In genomic region chr15:38941399-38941953, GRCh38 we compare ENCODE assay signal across 16 cellular contexts.
A peak's percentile ranks its signal among the peaks of the same experiment; 100 is the strongest.
DNase-seq lines count a peak whose midpoint lies in the region; ATAC-seq, FAIRE-seq and TF ChIP-seq lines count a peak whose summit lies in the region.
"Had no signal": no experiment of that assay in that cellular context is flagged by ENCODE, and none has a peak within 500 bp of the region (broad histone marks: within the 10 kb centered on the region; RNA-seq: fewer than 3 reads in every experiment).

No MANE protein-coding gene starts in this region.

- peaks cover 13% of the 10 kb centered on the region for H3K4me1 ChIP-seq in Loucy (ENCODE audit: insufficient read depth, low read length, poor library complexity, severe bottlenecking)
- peaks cover 5% of the 10 kb centered on the region for H3K4me1 ChIP-seq in astrocyte (ENCODE audit: insufficient read depth, low read length)

- H3K9ac ChIP-seq in Loucy (ENCODE audit: low read depth, low read length, poor library complexity, severe bottlenecking) (no peak overlapping the region), astrocyte (ENCODE audit: low read length) (no peak overlapping the region)

- no peak for ATAC-seq in GM21381 (IDR thresholded peaks at IDR 0.05; ENCODE audit: unreplicated experiment)
- no peak for ATAC-seq in HG03354 (IDR thresholded peaks at IDR 0.05; ENCODE audit: poor library complexity, severe bottlenecking, unreplicated experiment)
- ATAC-seq: left lobe of liver had no signal

- H3K79me2 ChIP-seq in Loucy (ENCODE audit: insufficient read depth, low read length): no peaks in the 10 kb centered on the region
- no peaks in the 10 kb centered on the region for H3K79me2 ChIP-seq in astrocyte (ENCODE audit: insufficient read depth, low read length)

- H3K27me3 ChIP-seq in Loucy (ENCODE audit: insufficient read depth, low read length, poor library complexity, severe bottlenecking) (no peaks in the 10 kb centered on the region), astrocyte (ENCODE audit: insufficient read depth, low read length) (no peaks in the 10 kb centered on the region)
- H3K27me3 ChIP-seq: neutrophil had no signal

- no peak overlapping the region for H3K27ac Mint-ChIP-seq in astrocyte (ENCODE audit: unreplicated experiment)
- H3K27ac Mint-ChIP-seq: activated naive CD4-positive, alpha-beta T cell treated with anti-CD3 and anti-CD28 coated beads, Interleukin-2, amount 10 ng/mL, durations not matched to agents 7 days and 5 days; stimulated activated naive CD8-positive, alpha-beta T cell treated with anti-CD3 and anti-CD28 coated beads, Interleukin-15, Interleukin-2, amounts not matched to agents 100 ng/mL and 50 ng/mL, for 24 hours had no signal

- no peaks in the 10 kb centered on the region for H3F3A ChIP-seq in Loucy (ENCODE audit: low read depth)

- no peaks in the 10 kb centered on the region for H3K9me3 ChIP-seq in Loucy (ENCODE audit: insufficient read depth, low read depth, low read length)
- H3K9me3 ChIP-seq in astrocyte (ENCODE audit: insufficient read depth, low read depth, low read length): no peaks in the 10 kb centered on the region
- H3K9me3 ChIP-seq: neutrophil had no signal

- H4K20me1 ChIP-seq in Loucy (ENCODE audit: insufficient read depth, low read length, poor library complexity, severe bottlenecking): no peaks in the 10 kb centered on the region
- no peaks in the 10 kb centered on the region for H4K20me1 ChIP-seq in astrocyte (ENCODE audit: insufficient read depth, low read length)

- peak; percentile 65 for DNase-seq in Daoy (ENCODE audit: low read depth)
- peak; percentile 40 for DNase-seq in astrocyte (ENCODE audit: low read depth)
- DNase-seq in left kidney (ENCODE audit: low read depth, low spot score): peak; percentile 95
- no peak for DNase-seq in activated CD4-positive, alpha-beta T cell treated with anti-CD3 and anti-CD28 coated beads for 4 hours
- DNase-seq in RPMI8226: no peak
- DNase-seq: activated CD8-positive, alpha-beta memory T cell treated with anti-CD3 and anti-CD28 coated beads for 24 hours; activated naive CD4-positive, alpha-beta T cell treated with anti-CD3 and anti-CD28 coated beads, Interleukin-2, amount 10 ng/mL, durations not matched to agents 7 days and 5 days; NCI-H1930; stimulated activated CD4-positive, alpha-beta T cell treated with anti-CD3 and anti-CD28 coated beads, Interleukin-2, amount 100 ng/mL, for 48 hours had no signal

- H3K27me3 Mint-ChIP-seq in astrocyte (ENCODE audit: low read depth, unreplicated experiment): no peaks in the 10 kb centered on the region

- peaks cover 2% of the 10 kb centered on the region for H3K9me3 Mint-ChIP-seq in astrocyte (ENCODE audit: unreplicated experiment)
- H3K9me3 Mint-ChIP-seq: activated naive CD4-positive, alpha-beta T cell treated with anti-CD3 and anti-CD28 coated beads, Interleukin-2, amount 10 ng/mL, durations not matched to agents 7 days and 5 days; stimulated activated naive CD8-positive, alpha-beta T cell treated with anti-CD3 and anti-CD28 coated beads, Interleukin-15, Interleukin-2, amounts not matched to agents 100 ng/mL and 50 ng/mL, for 24 hours had no signal

- H3K9me2 ChIP-seq in Loucy (replicated peaks; ENCODE audit: low read depth, low read length): no peaks in the 10 kb centered on the region

- no peaks in the 10 kb centered on the region for H3K36me3 Mint-ChIP-seq in astrocyte (ENCODE audit: low read depth, unreplicated experiment)
- H3K36me3 Mint-ChIP-seq: activated naive CD4-positive, alpha-beta T cell treated with anti-CD3 and anti-CD28 coated beads, Interleukin-2, amount 10 ng/mL, durations not matched to agents 7 days and 5 days had no signal

- peak; percentile 74 for FAIRE-seq in astrocyte (lab: Jason Lieb, UNC)
- FAIRE-seq: colon had no signal

- peak overlapping the region; percentile 40 for H3K4me2 ChIP-seq in Loucy (ENCODE audit: low read depth, low read length, poor library complexity, severe bottlenecking)
- no peak overlapping the region for H3K4me2 ChIP-seq in astrocyte (ENCODE audit: low read length)

- H3K27ac ChIP-seq in astrocyte (ENCODE audit: low read depth, low read length): no peak overlapping the region
- H3K27ac ChIP-seq: neutrophil had no signal

- no peak for TF ChIP-seq CTCF in Loucy (conservative IDR thresholded peaks at IDR 0.05; ENCODE audit: low read length)
- no peak for TF ChIP-seq CTCF in astrocyte (IDR thresholded peaks at IDR 0.05; ENCODE audit: insufficient read depth, low read depth, low read length)

- no peaks in the 10 kb centered on the region for H3K36me3 ChIP-seq in Loucy (ENCODE audit: insufficient read depth, low read length)
- no peaks in the 10 kb centered on the region for H3K36me3 ChIP-seq in astrocyte (ENCODE audit: insufficient read depth, low read length)
- H3K36me3 ChIP-seq: neutrophil had no signal

- peaks cover 25% of the 10 kb centered on the region for H3K4me1 Mint-ChIP-seq in astrocyte (ENCODE audit: low read depth, unreplicated experiment)
- H3K4me1 Mint-ChIP-seq: activated naive CD4-positive, alpha-beta T cell treated with anti-CD3 and anti-CD28 coated beads, Interleukin-2, amount 10 ng/mL, durations not matched to agents 7 days and 5 days had no signal

- no peak overlapping the region for H3K4me3 ChIP-seq in Loucy (ENCODE audit: low read length, poor library complexity, severe bottlenecking)
- no peak overlapping the region for H3K4me3 ChIP-seq in astrocyte (ENCODE audit: insufficient read depth, low read depth, low read length)

- no peak overlapping the region for H3K4me3 Mint-ChIP-seq in astrocyte (ENCODE audit: unreplicated experiment)
- H3K4me3 Mint-ChIP-seq: activated naive CD4-positive, alpha-beta T cell treated with anti-CD3 and anti-CD28 coated beads, Interleukin-2, amount 10 ng/mL, durations not matched to agents 7 days and 5 days; stimulated activated naive CD8-positive, alpha-beta T cell treated with anti-CD3 and anti-CD28 coated beads, Interleukin-15, Interleukin-2, amounts not matched to agents 100 ng/mL and 50 ng/mL, for 24 hours had no signal

- H2AFZ ChIP-seq in Loucy (ENCODE audit: low read length) (no peak overlapping the region), astrocyte (ENCODE audit: low read depth, low read length) (no peak overlapping the region)

Comparison
In these comparisons a context has a peak if more than half of its experiments do, and no peak if none do; other contexts are left out.
1. DNase-seq: peak in Daoy (single experiment), astrocyte (single experiment) and left kidney (single experiment); none in activated CD4-positive, alpha-beta T cell treated with anti-CD3 and anti-CD28 coated beads for 4 hours (0 of 2) and RPMI8226 (single experiment).